20 cellular contexts compared by ENCODE assay signal in the genomic region with DNA sequence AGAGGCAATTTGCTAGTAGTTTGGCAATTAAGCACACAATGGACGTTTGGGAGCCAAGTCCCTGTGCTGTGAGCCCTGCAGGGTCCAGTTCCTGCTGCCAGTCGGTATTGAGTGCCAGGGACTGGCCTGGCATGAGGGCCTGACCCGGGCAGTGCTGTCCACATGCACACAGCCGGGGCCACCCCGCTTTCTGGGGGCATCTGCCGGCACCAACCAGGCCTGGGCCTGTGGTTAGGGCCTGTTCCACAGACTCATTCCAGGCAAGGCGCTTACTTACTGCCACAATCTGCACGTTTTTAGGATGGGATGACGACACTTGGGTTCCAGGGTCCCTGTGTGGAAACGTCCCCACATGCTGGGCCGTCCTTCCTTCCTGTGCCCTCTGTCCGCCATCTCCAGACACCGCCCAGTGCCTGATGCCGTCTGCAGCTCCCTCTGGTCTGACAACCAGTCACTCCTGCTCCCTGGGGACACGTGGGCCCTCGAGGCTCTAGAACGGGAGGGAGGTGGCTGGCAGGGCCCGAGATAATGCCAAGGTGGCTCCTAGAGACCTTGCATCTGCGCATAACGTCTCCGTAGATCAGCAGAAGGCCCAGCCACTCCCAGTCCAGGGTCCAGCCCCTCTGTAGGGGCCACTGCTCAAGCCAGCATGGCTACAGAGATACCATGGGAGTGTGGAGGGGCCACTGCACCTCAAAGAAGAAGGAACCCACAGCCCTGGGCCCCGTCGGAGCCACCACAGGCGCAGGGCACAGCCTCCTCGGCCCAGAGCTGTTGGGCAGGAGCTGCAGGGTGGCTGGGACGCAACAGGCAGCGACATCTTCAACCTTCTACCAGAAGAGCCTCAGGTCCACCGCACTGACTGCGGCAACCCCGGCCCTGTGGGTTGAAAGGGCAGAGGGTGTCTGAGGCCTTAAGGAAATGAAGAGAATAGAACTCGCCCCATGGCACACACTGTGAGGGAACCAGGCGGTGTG.
"Had no signal": no experiment of that assay in that cellular context is flagged by ENCODE, and none has a peak within 500 bp of the region (broad histone marks: within the 10 kb centered on the region; RNA-seq: fewer than 3 reads in every experiment).

No MANE protein-coding gene starts in this region.

- H3K36me3 ChIP-seq: heart left ventricle, right lobe of liver, uterus, WERI-Rb-1 had no signal

- H3K4me3 ChIP-seq: heart left ventricle, right lobe of liver, skin epidermis, testis, uterus had no signal

- ATAC-seq: activated naive CD4-positive, alpha-beta T cell treated with anti-CD3 and anti-CD28 coated beads, Interleukin-2, amount 50 U/mL, for 72 hours; left colon had no signal

- H3K27ac ChIP-seq: heart left ventricle, right lobe of liver, skin epidermis, testis, uterus, WERI-Rb-1 had no signal

- H3K9me3 ChIP-seq: heart left ventricle, right lobe of liver, testis, uterus had no signal

- H3K27ac Mint-ChIP-seq: activated naive CD4-positive, alpha-beta T cell treated with anti-CD3 and anti-CD28 coated beads, Interleukin-2, amount 50 U/mL, for 72 hours; brain; dendritic cell treated with granulocyte-macrophage colony-stimulating factor and Interleukin-4, amounts not matched to agents 40 ng/mL and 50 ng/mL, for 4 days; memory B cell; stimulated activated memory B cell treated with anti-CD40 and anti-IgM and Interleukin-4, amounts not matched to agents 10 μg/mL and 1 μg/mL and 100 μg/mL, for 72 hours had no signal

- H3K36me3 Mint-ChIP-seq: activated naive CD4-positive, alpha-beta T cell treated with anti-CD3 and anti-CD28 coated beads, Interleukin-2, amount 50 U/mL, for 72 hours; brain; memory B cell; stimulated activated memory B cell treated with anti-CD40 and anti-IgM and Interleukin-4, amounts not matched to agents 10 μg/mL and 1 μg/mL and 100 μg/mL, for 72 hours had no signal

- H3K27me3 ChIP-seq: right lobe of liver, testis, uterus had no signal

- DNase-seq: activated CD4-positive, alpha-beta T cell treated with anti-CD3 and anti-CD28 coated beads for 1 hour; activated T-cell treated with anti-CD3 and anti-CD28 coated beads, Interleukin-2, amount 50 U/mL, for 1 hour; aorta; effector CD4-positive, alpha-beta T cell; heart left ventricle; islet precursor cell; left colon; occipital lobe; posterior cingulate gyrus; right lobe of liver; testis; trophoblast cell; uterus; WERI-Rb-1 had no signal

- H3K4me1 ChIP-seq: heart left ventricle, right lobe of liver, testis, uterus had no signal

- H3K4me1 Mint-ChIP-seq: brain; stimulated activated memory B cell treated with anti-CD40 and anti-IgM and Interleukin-4, amounts not matched to agents 10 μg/mL and 1 μg/mL and 100 μg/mL, for 72 hours had no signal

- H3K4me3 Mint-ChIP-seq: brain; dendritic cell treated with granulocyte-macrophage colony-stimulating factor and Interleukin-4, amounts not matched to agents 40 ng/mL and 50 ng/mL, for 4 days; memory B cell; stimulated activated memory B cell treated with anti-CD40 and anti-IgM and Interleukin-4, amounts not matched to agents 10 μg/mL and 1 μg/mL and 100 μg/mL, for 72 hours had no signal
